ENCODE assay signal across 9 cellular contexts in genomic region chr7:139739863-139740597, GRCh38. TPM values are rescaled to one million over a fixed set of nuclear protein-coding genes. Genes with fewer than 3 reads are reported as not detected.
DNase-seq lines count a peak whose midpoint lies in the region; ATAC-seq and TF ChIP-seq lines count a peak whose summit lies in the region.
"Had no signal": no experiment of that assay in that cellular context is flagged by ENCODE, and none has a peak within 500 bp of the region (broad histone marks: within the 10 kb centered on the region; RNA-seq: fewer than 3 reads in every experiment).

No MANE protein-coding gene starts in this region.

- ATAC-seq in HG02763 (IDR thresholded peaks at IDR 0.05; ENCODE audit: unreplicated experiment): no peak

- no peak overlapping the region for H3K27ac Mint-ChIP-seq in activated T-helper 2 cell treated with anti-CD3 and anti-CD28 coated beads, Interferon-gamma antibody, Interleukin-2, Interleukin-4, amounts not matched to agents 10 μg/mL and 5 μg/mL and 100 μg/mL, durations not matched to agents 14 hours and 24 hours and 36 hours

- H3K27me3 Mint-ChIP-seq in activated T-helper 2 cell treated with anti-CD3 and anti-CD28 coated beads, Interferon-gamma antibody, Interleukin-2, Interleukin-4, amounts not matched to agents 10 μg/mL and 5 μg/mL and 100 μg/mL, durations not matched to agents 14 hours and 24 hours and 36 hours (ENCODE audit: low read depth): no peaks in the 10 kb centered on the region

- peak overlapping the region; percentile 5 for H3K4me3 ChIP-seq in coronary artery

- DNase-seq in C1 segment of cervical spinal cord (lab: John Stamatoyannopoulos, UW): peak in 12 of 14 donors; percentile 35 to 83 (median 70)
- peak; percentile 72 for DNase-seq in NCI-H2196 treated with DMSO at 0.1 percent for 48 hours (lab: John Stamatoyannopoulos, UW; ENCODE audit: unreplicated experiment)
- DNase-seq in coronary artery (ENCODE audit: low spot score): peak; percentile 74
- DNase-seq in mucosa of gallbladder (ENCODE audit: low spot score): peak; percentile 33
- no peak for DNase-seq in UCSD-AML1 (lab: John Stamatoyannopoulos, UW; ENCODE audit: unreplicated experiment)
- no peak for DNase-seq in germinal center (ENCODE audit: low spot score)
- no peak for DNase-seq in activated T-helper 2 cell treated with anti-CD3 and anti-CD28 coated beads, Interferon-gamma antibody, Interleukin-2, Interleukin-4, amounts not matched to agents 10 μg/mL and 5 μg/mL and 100 μg/mL, durations not matched to agents 14 hours and 24 hours and 36 hours (ENCODE audit: low spot score)
- DNase-seq: NCI-H2171 treated with DMSO at 0.1 percent for 48 hours had no signal

- no peak for TF ChIP-seq CTCF in coronary artery (IDR thresholded peaks at IDR 0.05)

- no peaks in the 10 kb centered on the region for H3K9me3 Mint-ChIP-seq in activated T-helper 2 cell treated with anti-CD3 and anti-CD28 coated beads, Interferon-gamma antibody, Interleukin-2, Interleukin-4, amounts not matched to agents 10 μg/mL and 5 μg/mL and 100 μg/mL, durations not matched to agents 14 hours and 24 hours and 36 hours

- H3K36me3 Mint-ChIP-seq in activated T-helper 2 cell treated with anti-CD3 and anti-CD28 coated beads, Interferon-gamma antibody, Interleukin-2, Interleukin-4, amounts not matched to agents 10 μg/mL and 5 μg/mL and 100 μg/mL, durations not matched to agents 14 hours and 24 hours and 36 hours (ENCODE audit: low read depth): peaks cover 6% of the 10 kb centered on the region

- peak overlapping the region; percentile 36 to 66 for H3K27ac ChIP-seq in coronary artery

- intact Hi-C loops in activated T-helper 2 cell treated with anti-CD3 and anti-CD28 coated beads, Interferon-gamma antibody, Interleukin-2, Interleukin-4, amounts not matched to agents 10 μg/mL and 5 μg/mL and 100 μg/mL, durations not matched to agents 14 hours and 24 hours and 36 hours (cut with micrococcal nuclease): no loop called here

- no peak overlapping the region for H3K4me3 Mint-ChIP-seq in activated T-helper 2 cell treated with anti-CD3 and anti-CD28 coated beads, Interferon-gamma antibody, Interleukin-2, Interleukin-4, amounts not matched to agents 10 μg/mL and 5 μg/mL and 100 μg/mL, durations not matched to agents 14 hours and 24 hours and 36 hours (ENCODE audit: low read depth)

- peaks cover 36% of the 10 kb centered on the region for H3K4me1 Mint-ChIP-seq in activated T-helper 2 cell treated with anti-CD3 and anti-CD28 coated beads, Interferon-gamma antibody, Interleukin-2, Interleukin-4, amounts not matched to agents 10 μg/mL and 5 μg/mL and 100 μg/mL, durations not matched to agents 14 hours and 24 hours and 36 hours (ENCODE audit: low read depth)

RNA-seq across cellular contexts. Expression of gene HIPK2, which starts 37.8 kb away (rescaled TPM):
- total RNA-seq in mucosa of gallbladder: 49.0 TPM
- total RNA-seq in activated T-helper 2 cell treated with anti-CD3 and anti-CD28 coated beads, Interferon-gamma antibody, Interleukin-2, Interleukin-4, amounts not matched to agents 10 μg/mL and 5 μg/mL and 100 μg/mL, durations not matched to agents 14 hours and 24 hours and 36 hours: 27.6 and 27.7 TPM in 2 replicates

Comparison
In these comparisons a context has a peak if more than half of its experiments do, and no peak if none do; other contexts are left out.
1. DNase-seq: peak in C1 segment of cervical spinal cord (12 of 14), NCI-H2196 treated with DMSO at 0.1 percent for 48 hours (single experiment), coronary artery (single experiment) and mucosa of gallbladder (single experiment); none in UCSD-AML1 (single experiment), germinal center (single experiment) and activated T-helper 2 cell treated with anti-CD3 and anti-CD28 coated beads, Interferon-gamma antibody, Interleukin-2, Interleukin-4, amounts not matched to agents 10 μg/mL and 5 μg/mL and 100 μg/mL, durations not matched to agents 14 hours and 24 hours and 36 hours (single experiment).